ENCODE assay signal across 8 cellular contexts in the genomic region with DNA sequence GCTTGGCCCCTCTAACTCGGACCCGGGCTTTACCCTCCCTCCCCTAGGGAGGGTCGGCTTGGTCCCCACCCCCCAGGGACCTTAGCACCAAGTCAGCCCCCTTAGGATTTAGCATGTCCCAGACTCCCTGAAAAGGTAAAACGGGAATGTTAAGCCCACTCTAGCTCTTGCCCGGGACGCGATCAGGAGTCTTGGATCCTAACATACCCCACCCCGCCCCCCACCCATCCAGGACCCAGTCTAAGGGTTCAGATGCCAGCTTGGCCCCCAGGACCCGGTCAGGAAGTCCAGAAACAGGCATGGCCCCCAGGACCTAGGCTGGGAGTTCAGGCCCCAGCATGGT. TPM values are rescaled to one million over a fixed set of nuclear protein-coding genes. Genes with fewer than 3 reads are reported as not detected.
A peak's percentile ranks its signal among the peaks of the same experiment; 100 is the strongest.
DNase-seq lines count a peak whose midpoint lies in the region; ATAC-seq, FAIRE-seq and TF ChIP-seq lines count a peak whose summit lies in the region.
"Had no signal": no experiment of that assay in that cellular context is flagged by ENCODE, and none has a peak within 500 bp of the region (broad histone marks: within the 10 kb centered on the region; RNA-seq: fewer than 3 reads in every experiment).

No MANE protein-coding gene starts in this region.

- peaks cover 0 to 7% of the 10 kb centered on the region in 2 experiments; a peak in 2 of 3 replicates for H3K36me3 ChIP-seq in HEK293 (ENCODE audit: control insufficient read depth in 2 of 2, insufficient read depth in 1 of 2, low read length in 2 of 2)
- no peaks in the 10 kb centered on the region for H3K36me3 ChIP-seq in HepG2 (replicated peaks in 1 of 2; ENCODE audit: control insufficient read depth in 1 of 2, insufficient read depth in 2 of 2, low read length in 2 of 2)
- no peaks in the 10 kb centered on the region for H3K36me3 ChIP-seq in testis (ENCODE audit: low read depth, missing control alignments)

- H3K27me3 ChIP-seq in HepG2 (ENCODE audit: control insufficient read depth in 1 of 2, insufficient read depth in 2 of 2, low read length in 2 of 2) = no peaks in the 10 kb centered on the region
- H3K27me3 ChIP-seq in testis = no peaks in the 10 kb centered on the region

- peak overlapping the region; percentile 34; the same call in 1 of the 2 replicates for H3K9ac ChIP-seq in HepG2 (ENCODE audit: insufficient read depth, low read depth, low read length)

- peaks cover 5 to 9% of the 10 kb centered on the region in 2 donors for H3K27me3 Mint-ChIP-seq in stimulated activated naive B cell treated with anti-CD40 and anti-IgM and Interleukin-4, amounts not matched to agents 10 μg/mL and 1 μg/mL and 100 μg/mL, for 72 hours

- no peak for FAIRE-seq in HepG2 (lab: Jason Lieb, UNC)
- FAIRE-seq: GM12891 had no signal

- WGBS in HepG2 (ENCODE audit: low lambda C conversion rate) = 0% methylated on average over 3 of the region's 9 CpGs
- 0% methylated on average over 5 of the region's 9 CpGs; no CpG with 5 or more reads in 1 of the 2 donors for WGBS in testis, 2 donors

- peak overlapping the region; percentile 41 for H3K4me3 ChIP-seq in HEK293 (ENCODE audit: low read depth, low read length)
- peak overlapping the region; percentile 14 for H3K4me3 ChIP-seq in astrocyte of the cerebellum (ENCODE audit: low read depth, low read length)
- peak overlapping the region; percentile 51 to 77 (median 65) for H3K4me3 ChIP-seq in HepG2 (replicated peaks in 1 of 3; ENCODE audit: insufficient read depth in 1 of 3, low read depth in 2 of 3, low read length in 3 of 3)
- peak overlapping the region in 1 of 2 donors; percentile 49 for H3K4me3 ChIP-seq in testis

- no peak for ATAC-seq in HepG2
- no peak for ATAC-seq in stimulated activated naive B cell treated with anti-CD40 and anti-IgM and Interleukin-4, amounts not matched to agents 10 μg/mL and 1 μg/mL and 100 μg/mL, for 72 hours (replicated peaks)

- peaks cover 1 to 5% of the 10 kb centered on the region in 2 donors for H3K36me3 Mint-ChIP-seq in stimulated activated naive B cell treated with anti-CD40 and anti-IgM and Interleukin-4, amounts not matched to agents 10 μg/mL and 1 μg/mL and 100 μg/mL, for 72 hours

- no peaks in the 10 kb centered on the region for H3K9me3 Mint-ChIP-seq in stimulated activated naive B cell treated with anti-CD40 and anti-IgM and Interleukin-4, amounts not matched to agents 10 μg/mL and 1 μg/mL and 100 μg/mL, for 72 hours

- BruUV-seq in HepG2 (replicated peaks; lab: Mats Ljungman, UMichigan) = no TSS peak

- no peaks in the 10 kb centered on the region for H4K20me1 ChIP-seq in HepG2 (ENCODE audit: insufficient read depth, low read length)

- H2AFZ ChIP-seq in HepG2 (ENCODE audit: low read length) = no peak overlapping the region

- no peak overlapping the region for H3K27ac Mint-ChIP-seq in stimulated activated naive B cell treated with anti-CD40 and anti-IgM and Interleukin-4, amounts not matched to agents 10 μg/mL and 1 μg/mL and 100 μg/mL, for 72 hours

- POLR2A ChIA-PET in HEK293 (lab: Yijun Ruan, JAX) (interaction anchor here (0.5 to 2.8 kb wide), 12 partner anchors 9 to 99 kb away, joined by 3 to 22 read pairs (median 6); a partner anchor contains a TSS), HepG2 (lab: Yijun Ruan, JAX) (interaction anchor here (1.0 to 2.6 kb wide), 8 partner anchors 9 to 214 kb away, joined by 3 to 51 read pairs (median 5); a partner anchor contains a TSS)

- H3K4me3 Mint-ChIP-seq in stimulated activated naive B cell treated with anti-CD40 and anti-IgM and Interleukin-4, amounts not matched to agents 10 μg/mL and 1 μg/mL and 100 μg/mL, for 72 hours = peak overlapping the region; percentile 76 to 83

- intact Hi-C loops in HepG2 (cut with micrococcal nuclease; ENCODE audit: unreplicated experiment) = loop anchor here (5.0 kb wide), 1 partner anchor 39 kb away; no protein-coding TSS in a partner anchor
- intact Hi-C loops in testis (cut with DNase I; ENCODE audit: low total_unique reads) = no loop called here

- no peak for TF ChIP-seq CTCF in HEK293 (tag by site-specific recombination; IDR thresholded peaks at IDR 0.05)
- TF ChIP-seq CTCF in astrocyte of the cerebellum (IDR thresholded peaks at IDR 0.05; ENCODE audit: low read depth, low read length, missing control alignments) = no peak
- TF ChIP-seq CTCF in HepG2 (CRISPR knock-in tag; IDR thresholded peaks at IDR 0.05) = no peak
- TF ChIP-seq CTCF in testis (IDR thresholded peaks at IDR 0.05) = no peak

- no peak for TF ChIP-seq RAD21 in HepG2 (CRISPR knock-in tag; IDR thresholded peaks at IDR 0.05)

- DNase-seq in astrocyte of the cerebellum (ENCODE audit: low read depth) (no peak), HepG2 (ENCODE audit: low spot score) (no peak), NCI-H187 (lab: John Stamatoyannopoulos, UW) (no peak), testis (no peak), cerebellum (ENCODE audit: low spot score) (no peak)
- no peak for DNase-seq in stimulated activated naive B cell treated with anti-CD40 and anti-IgM and Interleukin-4, amounts not matched to agents 10 μg/mL and 1 μg/mL and 100 μg/mL, for 72 hours

- peaks cover 25 to 49% of the 10 kb centered on the region in 2 donors for H3K4me1 Mint-ChIP-seq in stimulated activated naive B cell treated with anti-CD40 and anti-IgM and Interleukin-4, amounts not matched to agents 10 μg/mL and 1 μg/mL and 100 μg/mL, for 72 hours

- H3K27ac ChIP-seq in HEK293 (ENCODE audit: extremely low read depth, low read depth, low read length) (peak overlapping the region; percentile 69; the same call in 1 of the 2 replicates), HepG2 (ENCODE audit: extremely low read length, insufficient read depth, low read length) (peak overlapping the region; percentile 46), testis (no peak overlapping the region)

- peak overlapping the region; percentile 91 for H3K4me2 ChIP-seq in HepG2 (ENCODE audit: low read depth, low read length)

- H3K79me2 ChIP-seq in HepG2 (ENCODE audit: insufficient read depth, low read length) = no peaks in the 10 kb centered on the region

- CTCF ChIA-PET in HEK293 (lab: Yijun Ruan, JAX) = interaction anchor here (0.6 to 5.9 kb wide), 23 partner anchors 9 to 501 kb away, joined by 3 to 66 read pairs (median 5); a partner anchor contains a TSS
- CTCF ChIA-PET in HepG2 (lab: Yijun Ruan, JAX; ENCODE audit: low intra/inter-chr PET ratio, low total read pairs) = interaction anchor here (1.0 kb wide), 1 partner anchor 62 kb away, joined by 5 read pairs; no protein-coding TSS in a partner anchor

- no peak for TF ChIP-seq EP300 in HepG2 (IDR thresholded peaks at IDR 0.05; ENCODE audit: low read depth in 2 of 2, low read length in 2 of 2)
- no peak for TF ChIP-seq EP300 in HepG2 (CRISPR knock-in tag; IDR thresholded peaks at IDR 0.05; ENCODE audit: borderline replicate concordance)

- in situ Hi-C loops in astrocyte of the cerebellum (cut with HindIII; ENCODE audit: low sequenced_read_pairs) (no loop called here), HepG2 (cut with HindIII; ENCODE audit: extremely low pct_ligation_motif_present, low pct_unique_long_range_greater_than_20kb) (loop anchor here (5.0 kb wide), 2 partner anchors 39 to 99 kb away; a partner anchor contains a TSS)

- H3K4me1 ChIP-seq in HEK293 (ENCODE audit: control insufficient read depth, insufficient read depth, low read length) = no peaks in the 10 kb centered on the region; the same call in 1 of the 2 replicates
- peaks cover 45% of the 10 kb centered on the region for H3K4me1 ChIP-seq in HepG2 (ENCODE audit: insufficient read depth, low read length)
- H3K4me1 ChIP-seq in testis = peaks cover 20% of the 10 kb centered on the region

- no peak for TF ChIP-seq POLR2A in HepG2 (IDR thresholded peaks at IDR 0.05; ENCODE audit: insufficient read depth in 1 of 2, low read depth in 2 of 2, low read length in 2 of 2)
- TF ChIP-seq POLR2A in testis (IDR thresholded peaks at IDR 0.05) = no peak

- H3K9me3 ChIP-seq in HEK293 (ENCODE audit: control insufficient read depth, insufficient read depth, low read depth, low read length) = no peaks in the 10 kb centered on the region
- H3K9me3 ChIP-seq in HepG2 (ENCODE audit: low read length) = no peaks in the 10 kb centered on the region
- no peaks in the 10 kb centered on the region for H3K9me3 ChIP-seq in testis

RNA-seq across cellular contexts. Expression of a gene that starts 0.4 kb away (rescaled TPM):
- total RNA-seq in HepG2 (2016; rRNA removed; fragmentation: Illumina TruSeq; extraction: Trizol) = 1.2 and 2.9 TPM in 2 replicates
- total RNA-seq in HepG2 (2016; cell fraction: cytosol; rRNA removed; fragmentation: Illumina TruSeq; extraction: Trizol; ENCODE audit: low read depth) = 0.61 and 0.88 TPM in 2 replicates
- total RNA-seq in HepG2 (2016; cell fraction: insoluble cytoplasmic fraction; rRNA removed; fragmentation: Illumina TruSeq; extraction: Trizol) = 1.4 and 2.9 TPM in 2 replicates
- total RNA-seq in HepG2 (2016; cell fraction: membrane; rRNA removed; fragmentation: Illumina TruSeq; extraction: Trizol) = 2.3 and 2.5 TPM in 2 replicates
- total RNA-seq in HepG2 (2016; cell fraction: nucleus; rRNA removed; fragmentation: Illumina TruSeq; extraction: Trizol) = 2.5 and 3.1 TPM in 2 replicates
- polyA plus RNA-seq in HepG2 (2011; rRNA removed) = 5.3 and 7.0 TPM in 2 replicates
- polyA plus RNA-seq in HepG2 (2011; cell fraction: cytosol; rRNA removed) = 3.4 and 5.3 TPM in 2 replicates
- polyA plus RNA-seq in HepG2 (2011; cell fraction: nucleus; rRNA removed) = 46.2 and 52.8 TPM in 2 replicates
- polyA plus RNA-seq in HepG2 (2012) = 3.2 and 4.2 TPM in 2 replicates
- 1.4 and 1.7 TPM in 2 replicates for polyA plus RNA-seq in HepG2 (2016; cell fraction: cytosol; fragmentation: Illumina TruSeq; extraction: Trizol; ENCODE audit: low read depth)
- polyA plus RNA-seq in HepG2 (2016; cell fraction: insoluble cytoplasmic fraction; fragmentation: Illumina TruSeq; extraction: Trizol; ENCODE audit: low read depth) = 2.0 and 2.2 TPM in 2 replicates
- polyA plus RNA-seq in HepG2 (2016; cell fraction: membrane; fragmentation: Illumina TruSeq; extraction: Trizol; ENCODE audit: low read depth) = 2.5 and 3.1 TPM in 2 replicates
- 8.5 and 9.5 TPM in 2 replicates for polyA plus RNA-seq in HepG2 (2016; cell fraction: nucleus; fragmentation: Illumina TruSeq; extraction: Trizol; ENCODE audit: insufficient read depth, low read depth)
- 5.8 and 9.7 TPM in 2 replicates for polyA minus RNA-seq in HepG2 (2011; rRNA and poly(A)+ RNA removed; ENCODE audit: low replicate concordance)
- 1.8 and 3.3 TPM in 2 replicates for polyA minus RNA-seq in HepG2 (2011; cell fraction: cytosol; rRNA and poly(A)+ RNA removed)
- polyA minus RNA-seq in HepG2 (2011; cell fraction: nucleus; rRNA and poly(A)+ RNA removed) = 2.6 and 2.7 TPM in 2 replicates
- 1 to 10 TPM; 5.7 to 7.6 TPM for total RNA-seq in testis
- polyA plus RNA-seq in testis (ENCODE audit: insufficient read depth, low read depth, low replicate concordance) = 4.3 TPM
- total RNA-seq in cerebellum = 3.3 TPM

RNA-seq across cellular contexts. Expression of a gene that starts 9.2 kb away (rescaled TPM):
- 3.1 and 3.3 TPM in 2 replicates for total RNA-seq in HepG2 (2016; rRNA removed; fragmentation: Illumina TruSeq; extraction: Trizol)
- 0.81 and 1.5 TPM in 2 replicates for total RNA-seq in HepG2 (2016; cell fraction: cytosol; rRNA removed; fragmentation: Illumina TruSeq; extraction: Trizol; ENCODE audit: low read depth)
- 3.1 and 3.4 TPM in 2 replicates for total RNA-seq in HepG2 (2016; cell fraction: insoluble cytoplasmic fraction; rRNA removed; fragmentation: Illumina TruSeq; extraction: Trizol)
- total RNA-seq in HepG2 (2016; cell fraction: membrane; rRNA removed; fragmentation: Illumina TruSeq; extraction: Trizol) = 1.9 and 2.2 TPM in 2 replicates
- 1.3 and 2.3 TPM in 2 replicates for total RNA-seq in HepG2 (2016; cell fraction: nucleus; rRNA removed; fragmentation: Illumina TruSeq; extraction: Trizol)
- polyA plus RNA-seq in HepG2 (2011; rRNA removed) = 2.7 and 3.9 TPM in 2 replicates
- 2.3 and 3.3 TPM in 2 replicates for polyA plus RNA-seq in HepG2 (2011; cell fraction: cytosol; rRNA removed)
- 4.9 and 5.4 TPM in 2 replicates for polyA plus RNA-seq in HepG2 (2011; cell fraction: nucleus; rRNA removed)
- 1.5 and 1.6 TPM in 2 replicates for polyA plus RNA-seq in HepG2 (2012)
- 0.61 and 0.65 TPM in 2 replicates for polyA plus RNA-seq in HepG2 (2016; cell fraction: cytosol; fragmentation: Illumina TruSeq; extraction: Trizol; ENCODE audit: low read depth)
- polyA plus RNA-seq in HepG2 (2016; cell fraction: insoluble cytoplasmic fraction; fragmentation: Illumina TruSeq; extraction: Trizol; ENCODE audit: low read depth) = 3.9 and 4.4 TPM in 2 replicates
- polyA plus RNA-seq in HepG2 (2016; cell fraction: membrane; fragmentation: Illumina TruSeq; extraction: Trizol; ENCODE audit: low read depth) = 1.2 and 1.6 TPM in 2 replicates
- 2.9 and 3.2 TPM in 2 replicates for polyA plus RNA-seq in HepG2 (2016; cell fraction: nucleus; fragmentation: Illumina TruSeq; extraction: Trizol; ENCODE audit: insufficient read depth, low read depth)
- polyA minus RNA-seq in HepG2 (2011; rRNA and poly(A)+ RNA removed; ENCODE audit: low replicate concordance) = 1.3 and 2.7 TPM in 2 replicates
- 0.79 and 0.97 TPM in 2 replicates for polyA minus RNA-seq in HepG2 (2011; cell fraction: cytosol; rRNA and poly(A)+ RNA removed)
- 1.8 and 2.7 TPM in 2 replicates for polyA minus RNA-seq in HepG2 (2011; cell fraction: nucleus; rRNA and poly(A)+ RNA removed)
- total RNA-seq in testis = 1 to 10 TPM; 6.5 to 7.0 TPM
- 4.9 TPM for polyA plus RNA-seq in testis (ENCODE audit: insufficient read depth, low read depth, low replicate concordance)
- total RNA-seq in cerebellum = 0.64 TPM

RNA-seq across cellular contexts. Expression of a gene that starts 28.4 kb away (rescaled TPM):
- 0.77 and 1.5 TPM in 2 replicates for total RNA-seq in HepG2 (2016; rRNA removed; fragmentation: Illumina TruSeq; extraction: Trizol)
- total RNA-seq in HepG2 (2016; cell fraction: cytosol; rRNA removed; fragmentation: Illumina TruSeq; extraction: Trizol; ENCODE audit: low read depth) = 1.2 and 1.3 TPM in 2 replicates
- total RNA-seq in HepG2 (2016; cell fraction: insoluble cytoplasmic fraction; rRNA removed; fragmentation: Illumina TruSeq; extraction: Trizol) = 0.70 and 1.3 TPM in 2 replicates
- 1.9 and 3.1 TPM in 2 replicates for total RNA-seq in HepG2 (2016; cell fraction: membrane; rRNA removed; fragmentation: Illumina TruSeq; extraction: Trizol)
- 1.1 and 1.8 TPM in 2 replicates for total RNA-seq in HepG2 (2016; cell fraction: nucleus; rRNA removed; fragmentation: Illumina TruSeq; extraction: Trizol)
- polyA plus RNA-seq in HepG2 (2011; rRNA removed) = 2.1 and 4.2 TPM in 2 replicates
- 1.9 and 2.5 TPM in 2 replicates for polyA plus RNA-seq in HepG2 (2011; cell fraction: cytosol; rRNA removed)
- 17.0 and 17.4 TPM in 2 replicates for polyA plus RNA-seq in HepG2 (2011; cell fraction: nucleus; rRNA removed)
- polyA plus RNA-seq in HepG2 (2012) = 3.2 and 4.3 TPM in 2 replicates
- 2.2 and 3.3 TPM in 2 replicates for polyA plus RNA-seq in HepG2 (2016; cell fraction: cytosol; fragmentation: Illumina TruSeq; extraction: Trizol; ENCODE audit: low read depth)
- polyA plus RNA-seq in HepG2 (2016; cell fraction: insoluble cytoplasmic fraction; fragmentation: Illumina TruSeq; extraction: Trizol; ENCODE audit: low read depth) = 1.3 and 2.2 TPM in 2 replicates
- 4.4 and 5.3 TPM in 2 replicates for polyA plus RNA-seq in HepG2 (2016; cell fraction: membrane; fragmentation: Illumina TruSeq; extraction: Trizol; ENCODE audit: low read depth)
- 3.3 and 4.8 TPM in 2 replicates for polyA plus RNA-seq in HepG2 (2016; cell fraction: nucleus; fragmentation: Illumina TruSeq; extraction: Trizol; ENCODE audit: insufficient read depth, low read depth)
- polyA minus RNA-seq in HepG2 (2011; rRNA and poly(A)+ RNA removed; ENCODE audit: low replicate concordance) = 7.2 and 7.3 TPM in 2 replicates
- polyA minus RNA-seq in HepG2 (2011; cell fraction: cytosol; rRNA and poly(A)+ RNA removed) = 1.3 and 2.5 TPM in 2 replicates
- polyA minus RNA-seq in HepG2 (2011; cell fraction: nucleus; rRNA and poly(A)+ RNA removed) = 2.8 and 4.7 TPM in 2 replicates
- total RNA-seq in testis = 10 to 100 TPM; 27.1 to 28.9 TPM
- 20.3 TPM for polyA plus RNA-seq in testis (ENCODE audit: insufficient read depth, low read depth, low replicate concordance)
- 23.7 TPM for total RNA-seq in cerebellum

RNA-seq across cellular contexts. Expression of a gene that starts 35.4 kb away (rescaled TPM):
- total RNA-seq in HepG2 (2016; rRNA removed; fragmentation: Illumina TruSeq; extraction: Trizol) (1.2 and 4.2 TPM in 2 replicates), testis (1 to 10 TPM; 3.1 to 3.6 TPM), cerebellum (0.18 TPM)
- total RNA-seq in HepG2 (2016; cell fraction: cytosol; rRNA removed; fragmentation: Illumina TruSeq; extraction: Trizol; ENCODE audit: low read depth) = 2.5 and 4.2 TPM in 2 replicates
- total RNA-seq in HepG2 (2016; cell fraction: insoluble cytoplasmic fraction; rRNA removed; fragmentation: Illumina TruSeq; extraction: Trizol) = 0.24 and 4.3 TPM in 2 replicates
- 0.80 and 2.7 TPM in 2 replicates for total RNA-seq in HepG2 (2016; cell fraction: membrane; rRNA removed; fragmentation: Illumina TruSeq; extraction: Trizol)
- 5.7 and 8.1 TPM in 2 replicates for total RNA-seq in HepG2 (2016; cell fraction: nucleus; rRNA removed; fragmentation: Illumina TruSeq; extraction: Trizol)
- polyA plus RNA-seq in HepG2 (2011; rRNA removed) (7.6 and 8.4 TPM in 2 replicates), testis (ENCODE audit: insufficient read depth, low read depth, low replicate concordance) (5.5 TPM)
- 0.79 and 1.9 TPM in 2 replicates for polyA plus RNA-seq in HepG2 (2011; cell fraction: cytosol; rRNA removed)
- polyA plus RNA-seq in HepG2 (2011; cell fraction: nucleus; rRNA removed) = 95.2 and 108 TPM in 2 replicates
- 9.4 TPM in 2 replicates for polyA plus RNA-seq in HepG2 (2012)
- polyA plus RNA-seq in HepG2 (2016; cell fraction: cytosol; fragmentation: Illumina TruSeq; extraction: Trizol; ENCODE audit: low read depth) = 0.75 and 0.92 TPM in 2 replicates
- 1.5 and 2.8 TPM in 2 replicates for polyA plus RNA-seq in HepG2 (2016; cell fraction: insoluble cytoplasmic fraction; fragmentation: Illumina TruSeq; extraction: Trizol; ENCODE audit: low read depth)
- 0.85 and 1.4 TPM in 2 replicates for polyA plus RNA-seq in HepG2 (2016; cell fraction: membrane; fragmentation: Illumina TruSeq; extraction: Trizol; ENCODE audit: low read depth)
- 38.5 and 40.9 TPM in 2 replicates for polyA plus RNA-seq in HepG2 (2016; cell fraction: nucleus; fragmentation: Illumina TruSeq; extraction: Trizol; ENCODE audit: insufficient read depth, low read depth)
- 7.1 and 16.7 TPM in 2 replicates for polyA minus RNA-seq in HepG2 (2011; rRNA and poly(A)+ RNA removed; ENCODE audit: low replicate concordance)
- polyA minus RNA-seq in HepG2 (2011; cell fraction: cytosol; rRNA and poly(A)+ RNA removed) = 3.9 and 4.1 TPM in 2 replicates
- 14.0 and 15.7 TPM in 2 replicates for polyA minus RNA-seq in HepG2 (2011; cell fraction: nucleus; rRNA and poly(A)+ RNA removed)

RNA-seq across cellular contexts. Expression of a gene that starts 37.4 kb away (rescaled TPM):
- 1.2 and 1.7 TPM in 2 replicates for total RNA-seq in HepG2 (2016; rRNA removed; fragmentation: Illumina TruSeq; extraction: Trizol)
- total RNA-seq in HepG2 (2016; cell fraction: cytosol; rRNA removed; fragmentation: Illumina TruSeq; extraction: Trizol; ENCODE audit: low read depth) = 0.81 and 0.88 TPM in 2 replicates
- 0.82 and 1.3 TPM in 2 replicates for total RNA-seq in HepG2 (2016; cell fraction: insoluble cytoplasmic fraction; rRNA removed; fragmentation: Illumina TruSeq; extraction: Trizol)
- total RNA-seq in HepG2 (2016; cell fraction: membrane; rRNA removed; fragmentation: Illumina TruSeq; extraction: Trizol) = 1.4 and 1.9 TPM in 2 replicates
- total RNA-seq in HepG2 (2016; cell fraction: nucleus; rRNA removed; fragmentation: Illumina TruSeq; extraction: Trizol) = 2.7 and 4.7 TPM in 2 replicates
- polyA plus RNA-seq in HepG2 (2011; rRNA removed) = 6.3 and 9.1 TPM in 2 replicates
- 2.8 and 3.3 TPM in 2 replicates for polyA plus RNA-seq in HepG2 (2011; cell fraction: cytosol; rRNA removed)
- polyA plus RNA-seq in HepG2 (2011; cell fraction: nucleus; rRNA removed) = 44.4 and 50.4 TPM in 2 replicates
- polyA plus RNA-seq in HepG2 (2012) = 4.5 and 6.5 TPM in 2 replicates
- polyA plus RNA-seq in HepG2 (2016; cell fraction: cytosol; fragmentation: Illumina TruSeq; extraction: Trizol; ENCODE audit: low read depth) = 1.7 and 2.1 TPM in 2 replicates
- 2.2 TPM in 2 replicates for polyA plus RNA-seq in HepG2 (2016; cell fraction: insoluble cytoplasmic fraction; fragmentation: Illumina TruSeq; extraction: Trizol; ENCODE audit: low read depth)
- polyA plus RNA-seq in HepG2 (2016; cell fraction: membrane; fragmentation: Illumina TruSeq; extraction: Trizol; ENCODE audit: low read depth) = 1.5 and 2.1 TPM in 2 replicates
- polyA plus RNA-seq in HepG2 (2016; cell fraction: nucleus; fragmentation: Illumina TruSeq; extraction: Trizol; ENCODE audit: insufficient read depth, low read depth) = 8.6 and 11.0 TPM in 2 replicates
- 2.6 and 3.3 TPM in 2 replicates for polyA minus RNA-seq in HepG2 (2011; rRNA and poly(A)+ RNA removed; ENCODE audit: low replicate concordance)
- polyA minus RNA-seq in HepG2 (2011; cell fraction: cytosol; rRNA and poly(A)+ RNA removed) = 0.97 TPM in 1 of 2 replicates, not detected in the other
- 7.0 and 7.8 TPM in 2 replicates for polyA minus RNA-seq in HepG2 (2011; cell fraction: nucleus; rRNA and poly(A)+ RNA removed)
- total RNA-seq in testis = 10 to 100 TPM; 41.3 to 59.8 TPM
- polyA plus RNA-seq in testis (ENCODE audit: insufficient read depth, low read depth, low replicate concordance) = 99.0 TPM
- total RNA-seq in cerebellum = 7.5 TPM

Comparison
In these comparisons a context has a peak if more than half of its experiments do, and no peak if none do; other contexts are left out.
1. H3K27ac ChIP-seq: peak in HEK293 (single experiment) and HepG2 (single experiment); none in testis (0 of 2).